In genomic region chr9:113220467-113221002, GRCh38 we compare ENCODE assay signal across 1 cellular context.
TF ChIP-seq lines count a peak whose summit lies in the region.

No MANE protein-coding gene starts in this region.

TF ChIP-seq in GM23338, 12 proteins besides CTCF, POLR2A, EP300 and RAD21:
- no peak for TF ChIP-seq ZNF462 (CRISPR knock-in tag; IDR thresholded peaks at IDR 0.05)
- TF ChIP-seq JUNB (IDR thresholded peaks at IDR 0.05; ENCODE audit: unreplicated experiment) = no peak
- TF ChIP-seq ZNF114 (CRISPR knock-in tag; IDR thresholded peaks at IDR 0.05) = no peak
- TF ChIP-seq REST (IDR thresholded peaks at IDR 0.05; ENCODE audit: unreplicated experiment) = no peak
- no peak for TF ChIP-seq STAT1 (IDR thresholded peaks at IDR 0.05; ENCODE audit: unreplicated experiment)
- TF ChIP-seq ETS1 (IDR thresholded peaks at IDR 0.05) = no peak
- no peak for TF ChIP-seq CREB1 (CRISPR knock-in tag; IDR thresholded peaks at IDR 0.05; ENCODE audit: low read depth)
- TF ChIP-seq POLR2AphosphoS5 (IDR thresholded peaks at IDR 0.05; ENCODE audit: low read depth) = no peak
- TF ChIP-seq EZH2 (IDR thresholded peaks at IDR 0.05; ENCODE audit: low read depth, unreplicated experiment) = no peak
- no peak for TF ChIP-seq ZNF331 (CRISPR knock-in tag; IDR thresholded peaks at IDR 0.05; ENCODE audit: low read depth)
- no peak for TF ChIP-seq NANOG (IDR thresholded peaks at IDR 0.05; ENCODE audit: borderline replicate concordance)
- TF ChIP-seq EZH2phosphoT487 (IDR thresholded peaks at IDR 0.05; ENCODE audit: unreplicated experiment) = no peak
